ENCODE assay signal across 8 cellular contexts in genomic region chr19:55459950-55460657, GRCh38. TPM values are rescaled to one million over a fixed set of nuclear protein-coding genes. Genes with fewer than 3 reads are reported as not detected.
DNase-seq lines count a peak whose midpoint lies in the region; ATAC-seq and TF ChIP-seq lines count a peak whose summit lies in the region.

No MANE protein-coding gene starts in this region.

- BruUV-seq in IMR-90 (replicated peaks; lab: Mats Ljungman, UMichigan), result TSS peak; percentile 79

- peak overlapping the region; percentile 46; the same call in 1 of the 2 replicates for H3K9ac ChIP-seq in IMR-90 (ENCODE audit: low read depth, low read length)

- DNase-seq in AG09309 (ENCODE audit: low read depth) (no peak), IMR-90 (peak; percentile 31), brain microvascular endothelial cell (no peak), midbrain (lab: John Stamatoyannopoulos, UW) (peak; percentile 19), D341Med (ENCODE audit: low spot score) (no peak)
- DNase-seq in activated CD4-positive, alpha-beta T cell treated with anti-CD3 and anti-CD28 coated beads for 1 hour, result no peak

- no peak overlapping the region for H3K18ac ChIP-seq in IMR-90 (ENCODE audit: low read depth, low read length)

- H2BK120ac ChIP-seq in IMR-90 (ENCODE audit: low read depth, low read length), result no peak overlapping the region

- H3K4me3 ChIP-seq in AG09309 (ENCODE audit: control insufficient read depth, low read depth, low read length) (peak overlapping the region; percentile 93), IMR-90 (ENCODE audit: insufficient read depth, low read depth, low read length) (peak overlapping the region; percentile 65; the same call in 1 of the 2 replicates), brain microvascular endothelial cell (ENCODE audit: low read depth, low read length) (peak overlapping the region; percentile 92)

- intact Hi-C loops in IMR-90 (cut with micrococcal nuclease), result loop anchor here (2.0 kb wide), 1 partner anchor 147 kb away; no protein-coding TSS in a partner anchor

- no peak overlapping the region for H2AFZ ChIP-seq in IMR-90 (replicated peaks; ENCODE audit: low read length, poor library complexity)

- H2BK15ac ChIP-seq in IMR-90 (ENCODE audit: low read depth, low read length), result no peak overlapping the region

- H4K8ac ChIP-seq in IMR-90 (ENCODE audit: low read depth in 2 of 2, low read length in 2 of 2), result no peak overlapping the region

- no peak overlapping the region for H2AK9ac ChIP-seq in IMR-90 (replicated peaks; ENCODE audit: low read depth, low read length, poor library complexity)

- H3K27ac ChIP-seq in IMR-90 (ENCODE audit: insufficient read depth, low read length), result peak overlapping the region; percentile 53; the same call in 1 of the 2 replicates
- H3K27ac ChIP-seq in brain microvascular endothelial cell, result no peak overlapping the region

- no peak for ATAC-seq in IMR-90 (ENCODE audit: low read depth)
- no peak for ATAC-seq in GM18517 (IDR thresholded peaks at IDR 0.05; ENCODE audit: unreplicated experiment)
- ATAC-seq in HG02759 (IDR thresholded peaks at IDR 0.05; ENCODE audit: unreplicated experiment), result no peak

- H2BK20ac ChIP-seq in IMR-90 (ENCODE audit: low read depth, low read length), result no peak overlapping the region

- peaks cover 3% of the 10 kb centered on the region; the same call in 1 of the 2 replicates for H3K4me1 ChIP-seq in IMR-90 (ENCODE audit: control insufficient read depth, insufficient read depth, low read length)

- H4K91ac ChIP-seq in IMR-90 (ENCODE audit: insufficient read depth, low read depth, low read length), result no peak overlapping the region

- H3K4ac ChIP-seq in IMR-90 (ENCODE audit: low read depth, low read length), result no peak overlapping the region

- CTCF ChIA-PET in IMR-90 (lab: Yijun Ruan, JAX), result interaction anchor here (0.6 to 1.4 kb wide), 3 partner anchors 8 to 44 kb away, joined by 3 to 5 read pairs (median 3); no protein-coding TSS in a partner anchor

- dilution Hi-C loops in IMR-90 (cut with HindIII; ENCODE audit: low sequenced_read_pairs, unreplicated experiment), result no loop called here

- in situ Hi-C loops in IMR-90 (cut with MboI; ENCODE audit: low sequenced_read_pairs) (no loop called here), brain microvascular endothelial cell (cut with HindIII; ENCODE audit: low pct_ligation_motif_present, low sequenced_read_pairs) (no loop called here)

- H3K27me3 ChIP-seq in IMR-90 (ENCODE audit: control insufficient read depth, insufficient read depth, low read length) (no peaks in the 10 kb centered on the region), brain microvascular endothelial cell (replicated peaks) (no peaks in the 10 kb centered on the region)

- peaks cover 5 to 28% of the 10 kb centered on the region in 2 experiments; a peak in 3 of 4 replicates for H3K79me1 ChIP-seq in IMR-90 (ENCODE audit: low read depth in 1 of 2, low read length in 2 of 2)

- no peak for TF ChIP-seq RAD21 in IMR-90 (IDR thresholded peaks at IDR 0.05; ENCODE audit: low read length)

- no peak overlapping the region for H2AK5ac ChIP-seq in IMR-90 (ENCODE audit: low read depth, low read length)

- POLR2A ChIA-PET in IMR-90 (lab: Charles Lee; ENCODE audit: unreplicated experiment), result no interaction called here

- H3K56ac ChIP-seq in IMR-90 (ENCODE audit: extremely low read depth, insufficient read depth, low read length), result no peak overlapping the region

- H3K14ac ChIP-seq in IMR-90 (replicated peaks; ENCODE audit: low read depth, low read length), result no peak overlapping the region

- H3K9me3 ChIP-seq in IMR-90 (ENCODE audit: control insufficient read depth, insufficient read depth, low read length), result no peaks in the 10 kb centered on the region

- peaks cover 10% of the 10 kb centered on the region for H4K20me1 ChIP-seq in IMR-90 (ENCODE audit: insufficient read depth, low read length)

- no peaks in the 10 kb centered on the region; the same call in 1 of the 2 replicates for H3K36me3 ChIP-seq in IMR-90 (ENCODE audit: control insufficient read depth, insufficient read depth, low read length)
- no peaks in the 10 kb centered on the region for H3K36me3 ChIP-seq in brain microvascular endothelial cell (replicated peaks)

- TF ChIP-seq POLR2A in IMR-90 (IDR thresholded peaks at IDR 0.05; ENCODE audit: low read depth, low read length), result no peak

- H3K4me2 ChIP-seq in IMR-90 (ENCODE audit: low read depth, low read length), result peak overlapping the region; percentile 52

- H3K23ac ChIP-seq in IMR-90 (ENCODE audit: low read depth, low read length), result no peak overlapping the region

- no peak for TF ChIP-seq CTCF in AG09309 (IDR thresholded peaks at IDR 0.05; ENCODE audit: control insufficient read depth, insufficient read depth, low read depth, low read length, missing control alignments)
- TF ChIP-seq CTCF in IMR-90 (conservative IDR thresholded peaks at IDR 0.05; ENCODE audit: low read depth, low read length), result no peak
- TF ChIP-seq CTCF in brain microvascular endothelial cell (IDR thresholded peaks at IDR 0.05; ENCODE audit: low read depth, low read length, missing control alignments), result no peak

- H3K9me1 ChIP-seq in IMR-90 (ENCODE audit: insufficient read depth, low read length), result 0 out of 2 replicates have a peak, but pooled peaks cover 4% of the 10 kb centered on the region

- no peak overlapping the region for H4K5ac ChIP-seq in IMR-90 (ENCODE audit: low read depth, low read length)

- H2BK5ac ChIP-seq in IMR-90 (ENCODE audit: low read depth, low read length, poor library complexity, severe bottlenecking), result no peak overlapping the region

- WGBS in IMR-90 (ENCODE audit: extremely low coverage in 2 of 2, insufficient read length in 1 of 2), 2 experiments, result 35% methylated on average over 3 of the region's 16 CpGs; no CpG with 5 or more reads in 1 of the 2 experiments

TF ChIP-seq in IMR-90, 13 proteins besides CTCF, POLR2A, EP300 and RAD21:
- no peak for TF ChIP-seq NFE2L2 (IDR thresholded peaks at IDR 0.05; ENCODE audit: low read depth, low read length)
- no peak for TF ChIP-seq RCOR1 (IDR thresholded peaks at IDR 0.05; ENCODE audit: insufficient replicate concordance, low read length)
- peak; percentile 55 for TF ChIP-seq CEBPB (IDR thresholded peaks at IDR 0.05; ENCODE audit: low read depth, low read length)
- TF ChIP-seq FOS (IDR thresholded peaks at IDR 0.05; ENCODE audit: low read depth, low read length), result no peak
TF ChIP-seq in IMR-90: peak in this region for 1.

RNA-seq across cellular contexts. Expression of gene ISOC2, which starts 1.3 kb away (rescaled TPM):
- total RNA-seq in IMR-90 (2012; rRNA removed), result 46.7 and 56.1 TPM in 2 replicates
- 82.1 and 119 TPM in 2 replicates for polyA plus RNA-seq in IMR-90 (2012; rRNA removed)
- polyA plus RNA-seq in IMR-90 (2012; cell fraction: cytosol; rRNA removed), result 50.5 and 139 TPM in 2 replicates
- 29.9 and 88.9 TPM in 2 replicates for polyA plus RNA-seq in IMR-90 (2012; cell fraction: nucleus; rRNA removed; ENCODE audit: low replicate concordance)

RNA-seq across cellular contexts. Expression of gene C19orf85, which starts 4.4 kb away (rescaled TPM):
- total RNA-seq in IMR-90 (2012; rRNA removed), result not detected in 2 replicates
- not detected in 2 replicates for polyA plus RNA-seq in IMR-90 (2012; rRNA removed)
- not detected in 2 replicates for polyA plus RNA-seq in IMR-90 (2012; cell fraction: cytosol; rRNA removed)
- polyA plus RNA-seq in IMR-90 (2012; cell fraction: nucleus; rRNA removed; ENCODE audit: low replicate concordance), result 0.11 TPM in 1 of 2 replicates, not detected in the other

RNA-seq across cellular contexts. Expression of gene ZNF628, which starts 16.3 kb away (rescaled TPM):
- total RNA-seq in IMR-90 (2012; rRNA removed), result 0.18 and 0.28 TPM in 2 replicates
- 1.9 and 2.6 TPM in 2 replicates for polyA plus RNA-seq in IMR-90 (2012; rRNA removed)
- polyA plus RNA-seq in IMR-90 (2012; cell fraction: cytosol; rRNA removed), result 2.0 and 4.3 TPM in 2 replicates
- polyA plus RNA-seq in IMR-90 (2012; cell fraction: nucleus; rRNA removed; ENCODE audit: low replicate concordance), result 4.7 and 12.2 TPM in 2 replicates

RNA-seq across cellular contexts. Expression of gene SHISA7, which starts 17.0 kb away (rescaled TPM):
- total RNA-seq in IMR-90 (2012; rRNA removed), result not detected in 2 replicates
- 0.03 TPM in 1 of 2 replicates, not detected in the other for polyA plus RNA-seq in IMR-90 (2012; rRNA removed)
- polyA plus RNA-seq in IMR-90 (2012; cell fraction: cytosol; rRNA removed), result 0.01 and 0.02 TPM in 2 replicates
- polyA plus RNA-seq in IMR-90 (2012; cell fraction: nucleus; rRNA removed; ENCODE audit: low replicate concordance), result 0.01 and 0.03 TPM in 2 replicates

RNA-seq across cellular contexts. Expression of gene NAT14, which starts 24.9 kb away (rescaled TPM):
- total RNA-seq in IMR-90 (2012; rRNA removed), result 4.3 and 7.2 TPM in 2 replicates
- 40.9 and 41.2 TPM in 2 replicates for polyA plus RNA-seq in IMR-90 (2012; rRNA removed)
- polyA plus RNA-seq in IMR-90 (2012; cell fraction: cytosol; rRNA removed), result 42.0 and 62.9 TPM in 2 replicates
- polyA plus RNA-seq in IMR-90 (2012; cell fraction: nucleus; rRNA removed; ENCODE audit: low replicate concordance), result 65.5 and 111 TPM in 2 replicates

Comparison
In these comparisons a context has a peak if more than half of its experiments do, and no peak if none do; other contexts are left out.
1. DNase-seq: peak in IMR-90 (single experiment) and midbrain (single experiment); none in AG09309 (single experiment), brain microvascular endothelial cell (single experiment), D341Med (single experiment) and activated CD4-positive, alpha-beta T cell treated with anti-CD3 and anti-CD28 coated beads for 1 hour (single experiment).
2. Peak in every context shown above with its lines, with median percentiles within 50 percentile points of each other: H3K4me3 ChIP-seq.